27 cellular contexts compared by ENCODE assay signal in genomic region chr1:61198554-61198953, GRCh38.
DNase-seq lines count a peak whose midpoint lies in the region; ATAC-seq and TF ChIP-seq lines count a peak whose summit lies in the region.
"Had no signal": no experiment of that assay in that cellular context is flagged by ENCODE, and none has a peak within 500 bp of the region (broad histone marks: within the 10 kb centered on the region; RNA-seq: fewer than 3 reads in every experiment).

No MANE protein-coding gene starts in this region.

- H3K9me3 ChIP-seq in right atrium auricular region (no peaks in the 10 kb centered on the region), aorta (ENCODE audit: control insufficient read depth, low read length) (no peaks in the 10 kb centered on the region)
- H3K9me3 ChIP-seq: ovary had no signal

- H3K27me3 Mint-ChIP-seq in chondrocyte (ENCODE audit: low read depth) = no peaks in the 10 kb centered on the region
- no peaks in the 10 kb centered on the region for H3K27me3 Mint-ChIP-seq in activated naive CD4-positive, alpha-beta T cell treated with anti-CD3 and anti-CD28 coated beads for 36 hours (ENCODE audit: low read depth)
- H3K27me3 Mint-ChIP-seq: activated naive CD8-positive, alpha-beta T cell had no signal

- H3K36me3 ChIP-seq in right atrium auricular region (no peaks in the 10 kb centered on the region), aorta (ENCODE audit: control insufficient read depth in 1 of 2, insufficient read depth in 2 of 2, low read length in 1 of 2) (no peaks in the 10 kb centered on the region)
- H3K36me3 ChIP-seq: cardiac muscle cell, ovary had no signal

- TF ChIP-seq CTCF in right atrium auricular region (IDR thresholded peaks at IDR 0.05) (no peak), chondrocyte (IDR thresholded peaks at IDR 0.05) (no peak)

- no peaks in the 10 kb centered on the region for H3K9me3 Mint-ChIP-seq in chondrocyte (ENCODE audit: low read depth)
- H3K9me3 Mint-ChIP-seq in activated naive CD4-positive, alpha-beta T cell treated with anti-CD3 and anti-CD28 coated beads for 36 hours = no peaks in the 10 kb centered on the region
- H3K9me3 Mint-ChIP-seq: activated CD4-positive, alpha-beta T cell treated with anti-CD3 and anti-CD28 coated beads, Interleukin-2, amount 10 ng/mL, durations not matched to agents 24 days and 14 days; nephron progenitor cell; stimulated activated naive B cell treated with anti-CD40 and anti-IgM and Interleukin-4, amounts not matched to agents 10 μg/mL and 1 μg/mL and 100 μg/mL, for 72 hours; T-helper 2 cell treated with Interferon-gamma antibody and Interleukin-4, amounts not matched to agents 5 μg/mL and 100 μg/mL, for 36 hours had no signal

- H3K27ac Mint-ChIP-seq in chondrocyte (ENCODE audit: unreplicated experiment) = no peak overlapping the region
- H3K27ac Mint-ChIP-seq in activated naive CD4-positive, alpha-beta T cell treated with anti-CD3 and anti-CD28 coated beads for 36 hours = no peak overlapping the region
- H3K27ac Mint-ChIP-seq: activated CD4-positive, alpha-beta T cell treated with anti-CD3 and anti-CD28 coated beads, Interleukin-2, amount 10 ng/mL, durations not matched to agents 24 days and 14 days; activated naive CD8-positive, alpha-beta T cell; nephron progenitor cell; stimulated activated naive B cell treated with anti-CD40 and anti-IgM and Interleukin-4, amounts not matched to agents 10 μg/mL and 1 μg/mL and 100 μg/mL, for 72 hours; T-helper 2 cell treated with Interferon-gamma antibody and Interleukin-4, amounts not matched to agents 5 μg/mL and 100 μg/mL, for 36 hours had no signal

- H3K4me3 Mint-ChIP-seq in chondrocyte (ENCODE audit: unreplicated experiment) = no peak overlapping the region
- H3K4me3 Mint-ChIP-seq in activated naive CD4-positive, alpha-beta T cell treated with anti-CD3 and anti-CD28 coated beads for 36 hours = no peak overlapping the region
- H3K4me3 Mint-ChIP-seq: activated CD4-positive, alpha-beta T cell treated with anti-CD3 and anti-CD28 coated beads, Interleukin-2, amount 10 ng/mL, durations not matched to agents 24 days and 14 days; activated naive CD8-positive, alpha-beta T cell; nephron progenitor cell; stimulated activated naive B cell treated with anti-CD40 and anti-IgM and Interleukin-4, amounts not matched to agents 10 μg/mL and 1 μg/mL and 100 μg/mL, for 72 hours; T-helper 2 cell treated with Interferon-gamma antibody and Interleukin-4, amounts not matched to agents 5 μg/mL and 100 μg/mL, for 36 hours had no signal

- no peak overlapping the region for H3K4me3 ChIP-seq in right atrium auricular region
- H3K4me3 ChIP-seq in aorta (ENCODE audit: low read length in 2 of 2) = no peak overlapping the region
- H3K4me3 ChIP-seq: cardiac muscle cell, GM23248, ovary had no signal

- intact Hi-C loops in Right ventricle myocardium inferior (cut with DNase I) (no loop called here), aorta (cut with DNase I) (no loop called here)
- intact Hi-C loops in activated naive CD4-positive, alpha-beta T cell treated with anti-CD3 and anti-CD28 coated beads for 36 hours (cut with micrococcal nuclease) = no loop called here

- ATAC-seq in Right ventricle myocardium inferior (peak; percentile 46), aorta (ENCODE audit: low FRiP score) (no peak), GM21367 (IDR thresholded peaks at IDR 0.05; ENCODE audit: unreplicated experiment) (no peak)
- ATAC-seq: esophagus mucosa; Panc1; stimulated activated naive B cell treated with anti-CD40 and anti-IgM and Interleukin-4, amounts not matched to agents 10 μg/mL and 1 μg/mL and 100 μg/mL, for 72 hours had no signal

- CTCF ChIA-PET in activated naive CD4-positive, alpha-beta T cell treated with anti-CD3 and anti-CD28 coated beads for 36 hours (lab: Charles Lee) = interaction anchor here (0.5 kb wide), 1 partner anchor 1297 kb away, joined by 4 read pairs; no protein-coding TSS in a partner anchor

- peaks cover 0 to 39% of the 10 kb centered on the region in 2 donors for H3K4me1 ChIP-seq in right atrium auricular region
- H3K4me1 ChIP-seq in aorta (ENCODE audit: control insufficient read depth in 1 of 2, insufficient read depth in 2 of 2, low read length in 2 of 2) = peaks cover 2 to 8% of the 10 kb centered on the region in 2 donors

- no peak for DNase-seq in Right ventricle myocardium inferior (ENCODE audit: missing footprints)
- no peak for DNase-seq in right atrium auricular region (ENCODE audit: low spot score)
- peak; percentile 85 to 96 for DNase-seq in NCI-H524 (lab: John Stamatoyannopoulos, UW)
- DNase-seq in cerebellum (ENCODE audit: low spot score) = peak; percentile 83
- DNase-seq in aorta = no peak
- no peak for DNase-seq in chondrocyte (ENCODE audit: low spot score)
- no peak for DNase-seq in activated naive CD4-positive, alpha-beta T cell treated with anti-CD3 and anti-CD28 coated beads for 36 hours
- DNase-seq: activated CD4-positive, alpha-beta T cell treated with anti-CD3 and anti-CD28 coated beads, Interleukin-2, amount 10 ng/mL, durations not matched to agents 24 days and 14 days; activated effector memory CD4-positive, alpha-beta T cell treated with Interleukin-2 at 50 U/mL for 16 hours; Calu3; dermis blood vessel endothelial cell; foreskin fibroblast; GM23248; Kasumi-1; NCI-H1436 treated with DMSO at 0.1 percent for 48 hours; NCI-H526; nephron progenitor cell; ovary; SHP77 treated with DMSO at 0.1 percent for 48 hours; stimulated activated naive B cell treated with anti-CD40 and anti-IgM and Interleukin-4, amounts not matched to agents 10 μg/mL and 1 μg/mL and 100 μg/mL, for 72 hours had no signal

- H3K27me3 ChIP-seq in right atrium auricular region = no peaks in the 10 kb centered on the region
- no peaks in the 10 kb centered on the region for H3K27me3 ChIP-seq in aorta (ENCODE audit: control insufficient read depth in 1 of 2, insufficient read depth in 2 of 2, low read length in 1 of 2)
- H3K27me3 ChIP-seq: cardiac muscle cell, ovary had no signal

- WGBS in aorta, 2 donors = 6 to 13% methylated on average over 8 of the region's 8 CpGs

- H3K27ac ChIP-seq in right atrium auricular region (no peak overlapping the region), aorta (ENCODE audit: low read depth in 1 of 2, low read length in 2 of 2) (peak overlapping the region; percentile 2 to 80)
- H3K27ac ChIP-seq: cardiac muscle cell, GM23248, ovary, VCaP had no signal

- no peaks in the 10 kb centered on the region for H3K36me3 Mint-ChIP-seq in chondrocyte (ENCODE audit: low read depth)
- H3K36me3 Mint-ChIP-seq in activated naive CD4-positive, alpha-beta T cell treated with anti-CD3 and anti-CD28 coated beads for 36 hours (ENCODE audit: low read depth) = no peaks in the 10 kb centered on the region
- H3K36me3 Mint-ChIP-seq: activated naive CD8-positive, alpha-beta T cell; stimulated activated naive B cell treated with anti-CD40 and anti-IgM and Interleukin-4, amounts not matched to agents 10 μg/mL and 1 μg/mL and 100 μg/mL, for 72 hours had no signal

- peaks cover 3% of the 10 kb centered on the region for H3K4me1 Mint-ChIP-seq in chondrocyte (ENCODE audit: low read depth)
- no peaks in the 10 kb centered on the region for H3K4me1 Mint-ChIP-seq in activated naive CD4-positive, alpha-beta T cell treated with anti-CD3 and anti-CD28 coated beads for 36 hours (ENCODE audit: low read depth)
- H3K4me1 Mint-ChIP-seq: activated CD4-positive, alpha-beta T cell treated with anti-CD3 and anti-CD28 coated beads, Interleukin-2, amount 10 ng/mL, durations not matched to agents 24 days and 14 days; stimulated activated naive B cell treated with anti-CD40 and anti-IgM and Interleukin-4, amounts not matched to agents 10 μg/mL and 1 μg/mL and 100 μg/mL, for 72 hours had no signal

Comparison
In these comparisons a context has a peak if more than half of its experiments do, and no peak if none do; other contexts are left out.
1. DNase-seq: peak in NCI-H524 (2 of 2) and cerebellum (single experiment); none in Right ventricle myocardium inferior (single experiment), right atrium auricular region (single experiment), aorta (0 of 2), chondrocyte (single experiment) and activated naive CD4-positive, alpha-beta T cell treated with anti-CD3 and anti-CD28 coated beads for 36 hours (single experiment).
2. H3K27ac ChIP-seq: peak in aorta (2 of 2); none in right atrium auricular region (0 of 2).